In the genomic region with DNA sequence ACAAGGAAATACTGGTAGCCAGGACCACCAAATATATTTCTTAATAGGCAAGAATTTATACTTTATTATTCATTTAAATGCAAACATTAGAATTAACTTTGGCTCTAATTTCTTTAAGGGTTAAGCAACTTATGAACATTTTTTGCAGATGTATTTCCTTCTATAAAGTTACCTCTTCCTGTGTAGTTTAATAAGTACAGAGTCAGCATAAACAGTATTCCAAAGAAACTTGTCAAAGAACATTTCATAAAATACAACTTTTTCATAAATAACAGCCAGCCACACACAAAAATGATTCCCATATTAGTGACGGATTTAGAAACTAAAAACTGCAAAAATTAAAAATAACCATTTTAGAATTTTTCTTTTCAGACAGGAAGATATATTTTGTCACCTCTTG, we compare ENCODE assay signal across 36 cellular contexts.
"Had no signal": no experiment of that assay in that cellular context is flagged by ENCODE, and none has a peak within 500 bp of the region (broad histone marks: within the 10 kb centered on the region; RNA-seq: fewer than 3 reads in every experiment).

No MANE protein-coding gene starts in this region.

- DNase-seq: activated B cell treated with CpG ODN at 0.5 μM for 24 hours; activated CD4-positive, alpha-beta memory T cell treated with anti-CD3 and anti-CD28 coated beads for 36 hours; activated CD4-positive, alpha-beta T cell treated with anti-CD3 and anti-CD28 coated beads for 4 hours; activated CD4-positive, alpha-beta T cell treated with anti-CD3 and anti-CD28 coated beads, Interleukin-2, amount 10 ng/mL, durations not matched to agents 24 days and 14 days; activated CD4-positive, alpha-beta T cell treated with anti-CD3 and anti-CD28 coated beads, Interleukin-2, amount 50 U/mL, for 1 hour; activated CD4-positive, alpha-beta T cell treated with anti-CD3 and anti-CD28 coated beads, Interleukin-2, amount 50 U/mL, for 4 hours; activated CD4-positive, CD25-positive, alpha-beta regulatory T cell treated with anti-CD3 and anti-CD28 coated beads, Interleukin-2, amount 50 U/mL, for 72 hours; activated CD8-positive, alpha-beta memory T cell treated with anti-CD3 and anti-CD28 coated beads, Interleukin-2, amount 50 U/mL, for 4 hours; activated CD8-positive, alpha-beta T cell treated with anti-CD3 and anti-CD28 coated beads for 36 hours; activated effector memory CD4-positive, alpha-beta T cell treated with anti-CD3 and anti-CD28 coated beads, Interleukin-2, amount 50 U/mL, for 16 hours; activated gamma-delta T cell treated with Interleukin-2 at 50 U/mL for 16 hours; activated naive CD4-positive, alpha-beta T cell; activated naive CD4-positive, alpha-beta T cell treated with anti-CD3 and anti-CD28 coated beads for 36 hours; activated naive CD4-positive, alpha-beta T cell treated with anti-CD3 and anti-CD28 coated beads, Interleukin-2, amount 50 U/mL, for 16 hours; activated naive CD8-positive, alpha-beta T cell treated with anti-CD3 and anti-CD28 coated beads for 36 hours; activated T-cell treated with anti-CD3 and anti-CD28 coated beads for 4 hours; activated T-cell treated with anti-CD3 and anti-CD28 coated beads, Interleukin-2, amount 50 U/mL, for 1 hour; activated T-cell treated with anti-CD3 and anti-CD28 coated beads, Interleukin-2, amount 50 U/mL, for 4 hours; activated T-cell treated with anti-CD3 and anti-CD28 coated beads, Interleukin-2, amount 50 U/mL, for 72 hours; adrenal gland; amniotic stem cell; aorta; body of pancreas; brain microvascular endothelial cell; central memory CD4-positive, alpha-beta T cell; T-helper 2 cell; T-helper 9 cell had no signal

- H3K27me3 ChIP-seq: adrenal gland, body of pancreas, brain microvascular endothelial cell had no signal

- H3K4me3 Mint-ChIP-seq: activated B cell treated with CpG ODN at 0.5 μM for 24 hours; activated CD4-positive, alpha-beta memory T cell treated with anti-CD3 and anti-CD28 coated beads for 36 hours; activated CD4-positive, alpha-beta T cell treated with anti-CD3 and anti-CD28 coated beads, Interleukin-2, amount 10 ng/mL, durations not matched to agents 24 days and 14 days; activated CD8-positive, alpha-beta T cell treated with anti-CD3 and anti-CD28 coated beads for 36 hours; activated naive CD4-positive, alpha-beta T cell treated with anti-CD3 and anti-CD28 coated beads for 36 hours; activated naive CD8-positive, alpha-beta T cell treated with anti-CD3 and anti-CD28 coated beads for 36 hours; activated T-cell treated with anti-CD3 and anti-CD28 coated beads, Interleukin-2, amount 50 U/mL, for 4 hours; activated T-cell treated with anti-CD3 and anti-CD28 coated beads, Interleukin-2, amount 50 U/mL, for 72 hours; activated T-helper 1 cell treated with anti-CD3 and anti-CD28 coated beads, Interleukin-12 subunit alpha, Interleukin-12 subunit beta, Interleukin-2, Interleukin-4 antibody, amounts not matched to agents 30 ng/mL and 10 ng/mL and 1 ng/mL, durations not matched to agents 14 hours and 24 hours and 36 hours; activated T-helper 17 cell treated with anti-CD3 and anti-CD28 coated beads, Interleukin-2, amount 50 U/mL, for 72 hours; T-helper 1 cell treated with Interleukin-12 subunit alpha and Interleukin-12 subunit beta and Interleukin-4 antibody, amounts not matched to agents 30 μg/mL and 1 μg/mL, for 36 hours; T-helper 2 cell treated with Interferon-gamma antibody and Interleukin-4, amounts not matched to agents 5 μg/mL and 100 μg/mL, for 36 hours had no signal

- H3K9me3 ChIP-seq: adrenal gland, body of pancreas had no signal

- H3K36me3 ChIP-seq: adrenal gland, brain microvascular endothelial cell, breast epithelium had no signal

- H3K4me1 Mint-ChIP-seq: activated B cell treated with CpG ODN at 0.5 μM for 24 hours; activated CD4-positive, alpha-beta T cell treated with anti-CD3 and anti-CD28 coated beads, Interleukin-2, amount 10 ng/mL, durations not matched to agents 24 days and 14 days; activated naive CD8-positive, alpha-beta T cell treated with anti-CD3 and anti-CD28 coated beads for 36 hours; activated T-helper 17 cell treated with anti-CD3 and anti-CD28 coated beads, Interleukin-2, amount 50 U/mL, for 72 hours had no signal

- H3K36me3 Mint-ChIP-seq: activated CD4-positive, alpha-beta memory T cell treated with anti-CD3 and anti-CD28 coated beads for 36 hours; activated naive CD4-positive, alpha-beta T cell treated with anti-CD3 and anti-CD28 coated beads, Interleukin-2, amount 50 U/mL, for 72 hours; activated naive CD8-positive, alpha-beta T cell treated with anti-CD3 and anti-CD28 coated beads for 36 hours had no signal

- ATAC-seq: activated CD8-positive, alpha-beta T cell treated with anti-CD3 and anti-CD28 coated beads for 36 hours; activated naive CD4-positive, alpha-beta T cell treated with anti-CD3 and anti-CD28 coated beads, Interleukin-2, amount 50 U/mL, for 72 hours; activated T-cell treated with anti-CD3 and anti-CD28 coated beads, Interleukin-2, amount 50 U/mL, for 4 hours; activated T-cell treated with anti-CD3 and anti-CD28 coated beads, Interleukin-2, amount 50 U/mL, for 72 hours; activated T-helper 17 cell treated with anti-CD3 and anti-CD28 coated beads, Interleukin-2, amount 50 U/mL, for 72 hours; body of pancreas had no signal

- H3K9me3 Mint-ChIP-seq: activated B cell treated with CpG ODN at 0.5 μM for 24 hours; activated T-cell treated with anti-CD3 and anti-CD28 coated beads, Interleukin-2, amount 50 U/mL, for 4 hours; activated T-cell treated with anti-CD3 and anti-CD28 coated beads, Interleukin-2, amount 50 U/mL, for 72 hours had no signal

- FAIRE-seq: astrocyte, TTC549 had no signal

- H3K27ac Mint-ChIP-seq: activated B cell treated with CpG ODN at 0.5 μM for 24 hours; activated CD4-positive, alpha-beta memory T cell treated with anti-CD3 and anti-CD28 coated beads for 36 hours; activated CD4-positive, alpha-beta T cell treated with anti-CD3 and anti-CD28 coated beads, Interleukin-2, amount 10 ng/mL, durations not matched to agents 24 days and 14 days; activated CD8-positive, alpha-beta T cell treated with anti-CD3 and anti-CD28 coated beads for 36 hours; activated naive CD4-positive, alpha-beta T cell treated with anti-CD3 and anti-CD28 coated beads for 36 hours; activated naive CD4-positive, alpha-beta T cell treated with anti-CD3 and anti-CD28 coated beads, Interleukin-2, amount 50 U/mL, for 72 hours; activated naive CD8-positive, alpha-beta T cell treated with anti-CD3 and anti-CD28 coated beads for 36 hours; activated T-cell treated with anti-CD3 and anti-CD28 coated beads, Interleukin-2, amount 50 U/mL, for 72 hours; activated T-helper 1 cell treated with anti-CD3 and anti-CD28 coated beads, Interleukin-12 subunit alpha, Interleukin-12 subunit beta, Interleukin-2, Interleukin-4 antibody, amounts not matched to agents 30 ng/mL and 10 ng/mL and 1 ng/mL, durations not matched to agents 14 hours and 24 hours and 36 hours; activated T-helper 17 cell treated with anti-CD3 and anti-CD28 coated beads, Interleukin-2, amount 50 U/mL, for 72 hours; T-helper 1 cell treated with Interleukin-12 subunit alpha and Interleukin-12 subunit beta and Interleukin-4 antibody, amounts not matched to agents 30 μg/mL and 1 μg/mL, for 36 hours; T-helper 2 cell treated with Interferon-gamma antibody and Interleukin-4, amounts not matched to agents 5 μg/mL and 100 μg/mL, for 36 hours had no signal

- H3K27ac ChIP-seq: adrenal gland, body of pancreas, brain microvascular endothelial cell, breast epithelium, VCaP had no signal

- H3K4me1 ChIP-seq: adrenal gland, body of pancreas, breast epithelium had no signal

- H3K27me3 Mint-ChIP-seq: activated B cell treated with CpG ODN at 0.5 μM for 24 hours; activated CD4-positive, alpha-beta memory T cell treated with anti-CD3 and anti-CD28 coated beads for 36 hours; activated CD4-positive, alpha-beta T cell treated with anti-CD3 and anti-CD28 coated beads, Interleukin-2, amount 10 ng/mL, durations not matched to agents 24 days and 14 days; activated CD8-positive, alpha-beta T cell treated with anti-CD3 and anti-CD28 coated beads for 36 hours; activated T-helper 17 cell treated with anti-CD3 and anti-CD28 coated beads, Interleukin-2, amount 50 U/mL, for 72 hours had no signal

- H3K4me3 ChIP-seq: adrenal gland, body of pancreas, breast epithelium had no signal
